ENCODE assay signal across 8 cellular contexts in genomic region chr4:182918044-182918607, GRCh38. TPM values are rescaled to one million over a fixed set of nuclear protein-coding genes. Genes with fewer than 3 reads are reported as not detected.
DNase-seq lines count a peak whose midpoint lies in the region; ATAC-seq, FAIRE-seq and TF ChIP-seq lines count a peak whose summit lies in the region.

No MANE protein-coding gene starts in this region.

- POLR2A ChIA-PET in activated CD4-positive, alpha-beta memory T cell treated with anti-CD3 and anti-CD28 coated beads, Interleukin-2, amount 10 ng/mL, durations not matched to agents 7 days and 5 days (lab: Charles Lee) = interaction anchor here (0.5 to 2.1 kb wide), 5 partner anchors 10 to 529 kb away, joined by 3 to 14 read pairs (median 4); partner anchors contain the start of gene CDKN2AIP

- TF ChIP-seq POLR2A in suprapubic skin (IDR thresholded peaks at IDR 0.05) = no peak

- no peak for DNase-seq in activated T-cell treated with anti-CD3 and anti-CD28 coated beads, Interleukin-2, amount 50 U/mL, for 4 hours
- DNase-seq in activated T-cell treated with anti-CD3 and anti-CD28 coated beads, Interleukin-2, amount 50 U/mL, for 1 hour = no peak
- DNase-seq in activated CD4-positive, alpha-beta memory T cell treated with anti-CD3 and anti-CD28 coated beads, Interleukin-2, amount 10 ng/mL, durations not matched to agents 7 days and 5 days = no peak
- no peak for DNase-seq in suprapubic skin (ENCODE audit: low spot score in 2 of 2)
- no peak for DNase-seq in urothelium cell line (ENCODE audit: low spot score)
- DNase-seq in left colon = no peak

- no peak for TF ChIP-seq EP300 in suprapubic skin (IDR thresholded peaks at IDR 0.05)

- H3K27me3 ChIP-seq in suprapubic skin = no peaks in the 10 kb centered on the region

- 60% methylated on average over 6 of the region's 12 CpGs for WGBS in suprapubic skin

- peaks cover 22% of the 10 kb centered on the region for H3K36me3 ChIP-seq in suprapubic skin

- H3K4me1 ChIP-seq in suprapubic skin = peaks cover 16% of the 10 kb centered on the region

- CTCF ChIA-PET in activated CD4-positive, alpha-beta memory T cell treated with anti-CD3 and anti-CD28 coated beads, Interleukin-2, amount 10 ng/mL, durations not matched to agents 7 days and 5 days (lab: Charles Lee) = interaction anchor here (0.8 to 1.7 kb wide), 7 partner anchors 8 to 489 kb away, joined by 3 to 8 read pairs (median 3); no protein-coding TSS in a partner anchor

- H3K9me3 ChIP-seq in iPS-18c (ENCODE audit: control insufficient read depth, insufficient read depth, low read length) (no peaks in the 10 kb centered on the region), suprapubic skin (no peaks in the 10 kb centered on the region)

- H3K4me3 ChIP-seq in iPS-18c (ENCODE audit: insufficient read depth, low read depth, low read length) = peak overlapping the region; percentile 80; the same call in 1 of the 2 replicates
- H3K4me3 ChIP-seq in suprapubic skin = peak overlapping the region; percentile 70

- H3K4me1 Mint-ChIP-seq in activated T-cell treated with anti-CD3 and anti-CD28 coated beads, Interleukin-2, amount 50 U/mL, for 4 hours (ENCODE audit: low read depth) = peaks cover 43% of the 10 kb centered on the region
- peaks cover 45% of the 10 kb centered on the region for H3K4me1 Mint-ChIP-seq in activated CD4-positive, alpha-beta memory T cell treated with anti-CD3 and anti-CD28 coated beads, Interleukin-2, amount 10 ng/mL, durations not matched to agents 7 days and 5 days

- no peaks in the 10 kb centered on the region for H3K9me3 Mint-ChIP-seq in activated T-cell treated with anti-CD3 and anti-CD28 coated beads, Interleukin-2, amount 50 U/mL, for 4 hours
- H3K9me3 Mint-ChIP-seq in activated CD4-positive, alpha-beta memory T cell treated with anti-CD3 and anti-CD28 coated beads, Interleukin-2, amount 10 ng/mL, durations not matched to agents 7 days and 5 days = no peaks in the 10 kb centered on the region

- intact Hi-C loops in left colon (cut with DNase I, micrococcal nuclease) = no loop called here

- peak overlapping the region; percentile 87 for H3K4me3 Mint-ChIP-seq in activated T-cell treated with anti-CD3 and anti-CD28 coated beads, Interleukin-2, amount 50 U/mL, for 4 hours
- H3K4me3 Mint-ChIP-seq in activated CD4-positive, alpha-beta memory T cell treated with anti-CD3 and anti-CD28 coated beads, Interleukin-2, amount 10 ng/mL, durations not matched to agents 7 days and 5 days = peak overlapping the region; percentile 67

- H3K27me3 Mint-ChIP-seq in activated T-cell treated with anti-CD3 and anti-CD28 coated beads, Interleukin-2, amount 50 U/mL, for 4 hours (ENCODE audit: low read depth) = no peaks in the 10 kb centered on the region
- H3K27me3 Mint-ChIP-seq in activated CD4-positive, alpha-beta memory T cell treated with anti-CD3 and anti-CD28 coated beads, Interleukin-2, amount 10 ng/mL, durations not matched to agents 7 days and 5 days = peaks cover 6% of the 10 kb centered on the region

- peak overlapping the region; percentile 91 for H3K27ac Mint-ChIP-seq in activated CD4-positive, alpha-beta memory T cell treated with anti-CD3 and anti-CD28 coated beads, Interleukin-2, amount 10 ng/mL, durations not matched to agents 7 days and 5 days

- H3K36me3 Mint-ChIP-seq in activated T-cell treated with anti-CD3 and anti-CD28 coated beads, Interleukin-2, amount 50 U/mL, for 4 hours (ENCODE audit: insufficient read depth) = peaks cover 13% of the 10 kb centered on the region
- H3K36me3 Mint-ChIP-seq in activated CD4-positive, alpha-beta memory T cell treated with anti-CD3 and anti-CD28 coated beads, Interleukin-2, amount 10 ng/mL, durations not matched to agents 7 days and 5 days (ENCODE audit: low read depth) = peaks cover 18% of the 10 kb centered on the region

- peak overlapping the region; percentile 87 for H3K27ac ChIP-seq in suprapubic skin

- FAIRE-seq in urothelium cell line (lab: Jason Lieb, UNC) = no peak

- no peak for ATAC-seq in activated T-cell treated with anti-CD3 and anti-CD28 coated beads, Interleukin-2, amount 50 U/mL, for 4 hours
- peak; percentile 1 for ATAC-seq in HG03060 (IDR thresholded peaks at IDR 0.05; ENCODE audit: low read depth, unreplicated experiment)
- no peak for ATAC-seq in left colon

- no peak for TF ChIP-seq CTCF in suprapubic skin (IDR thresholded peaks at IDR 0.05)

RNA-seq across cellular contexts. Expression of gene DCTD, which starts 0.9 kb away (rescaled TPM):
- total RNA-seq in activated T-cell treated with anti-CD3 and anti-CD28 coated beads, Interleukin-2, amount 50 U/mL, for 4 hours = 100 to 1,000 TPM; 138 to 147 (median 145) TPM
- 10 to 100 TPM; 71.0 to 72.9 TPM for total RNA-seq in activated CD4-positive, alpha-beta memory T cell treated with anti-CD3 and anti-CD28 coated beads, Interleukin-2, amount 10 ng/mL, durations not matched to agents 7 days and 5 days
- total RNA-seq in suprapubic skin (10 to 100 TPM; 32.7 to 40.7 (median 38.9) TPM), left colon (10 to 100 TPM; 41.8 to 65.8 TPM)
